ENCODE assay signal across 8 cellular contexts in genomic region chr1:36420836-36421317, GRCh38. TPM values are rescaled to one million over a fixed set of nuclear protein-coding genes. Genes with fewer than 3 reads are reported as not detected.
DNase-seq lines count a peak whose midpoint lies in the region; ATAC-seq and TF ChIP-seq lines count a peak whose summit lies in the region.

No MANE protein-coding gene starts in this region.

- no peaks in the 10 kb centered on the region for H3K36me3 Mint-ChIP-seq in T-helper 17 cell (ENCODE audit: low read depth)

- H3K27ac Mint-ChIP-seq in T-helper 17 cell = peak overlapping the region; percentile 92

- H3K36me3 ChIP-seq in BE2C (no peaks in the 10 kb centered on the region), adipocyte (ENCODE audit: control insufficient read depth, insufficient read depth, low read length, severe bottlenecking) (peaks cover 27% of the 10 kb centered on the region)

- peaks cover 18% of the 10 kb centered on the region for H3K4me1 Mint-ChIP-seq in T-helper 17 cell

- DNase-seq in BE2C = peak; percentile 75
- peak; percentile 49 for DNase-seq in NCI-H187 treated with DMSO at 0.1 percent for 48 hours (lab: John Stamatoyannopoulos, UW)
- peak; percentile 75 to 90 (median 78) for DNase-seq in T-helper 17 cell
- DNase-seq in adipocyte (ENCODE audit: low read depth) = peak; percentile 95
- peak; percentile 87 for DNase-seq in left cardiac atrium
- DNase-seq in retina = peak; percentile 86

- H3K9me3 ChIP-seq in BE2C = no peaks in the 10 kb centered on the region
- no peaks in the 10 kb centered on the region for H3K9me3 ChIP-seq in T-helper 17 cell (ENCODE audit: control insufficient read depth, low read length, poor library complexity, severe bottlenecking)
- no peaks in the 10 kb centered on the region for H3K9me3 ChIP-seq in adipocyte (ENCODE audit: control insufficient read depth, low read length)

- peak overlapping the region; percentile 69 for H3K9ac ChIP-seq in adipocyte (ENCODE audit: low read length)

- H3K4me1 ChIP-seq in BE2C (no peaks in the 10 kb centered on the region), adipocyte (ENCODE audit: control insufficient read depth, insufficient read depth, low read length) (peaks cover 32% of the 10 kb centered on the region)

- H3K27me3 Mint-ChIP-seq in T-helper 17 cell = no peaks in the 10 kb centered on the region

- TF ChIP-seq CTCF in BE2C (IDR thresholded peaks at IDR 0.05; ENCODE audit: low read depth, low read length) = peak; percentile 82

- H3K27me3 ChIP-seq in BE2C (no peaks in the 10 kb centered on the region), adipocyte (replicated peaks; ENCODE audit: control insufficient read depth, insufficient read depth, low read length) (no peaks in the 10 kb centered on the region)

- H3K4me3 ChIP-seq in BE2C (ENCODE audit: low read depth, low read length) (no peak overlapping the region), adipocyte (ENCODE audit: low read length) (peak overlapping the region; percentile 61)

- ATAC-seq in GM21786 (IDR thresholded peaks at IDR 0.05; ENCODE audit: unreplicated experiment) (peak; percentile 76), T-helper 17 cell (peak; percentile 100), left cardiac atrium (peak; percentile 92 to 93), HG03457 (IDR thresholded peaks at IDR 0.05; ENCODE audit: unreplicated experiment) (no peak)

- intact Hi-C loops in left cardiac atrium (cut with DNase I) = loop anchor here (2.0 to 10.0 kb wide), 5 partner anchors 80 to 326 kb away; partner anchors contain the start of gene TRAPPC3 (in 1 of the 2)

- H3K4me3 Mint-ChIP-seq in T-helper 17 cell = peak overlapping the region; percentile 81

RNA-seq across cellular contexts. Expression of gene LSM10, which starts 23.2 kb away (rescaled TPM):
- polyA plus RNA-seq in BE2C (2012; ENCODE audit: insufficient read depth, insufficient read length, low read depth) = 119 TPM
- 10 to 100 TPM; 26.4 to 31.1 TPM for total RNA-seq in T-helper 17 cell
- total RNA-seq in left cardiac atrium = 10 to 100 TPM; 59.2 to 63.9 TPM

RNA-seq across cellular contexts. Expression of gene OSCP1, which starts 29.4 kb away (rescaled TPM):
- polyA plus RNA-seq in BE2C (2012; ENCODE audit: insufficient read depth, insufficient read length, low read depth) = 1.4 TPM
- total RNA-seq in T-helper 17 cell (under 1 TPM in 1 of 2 donors, not detected in 1; 0.99 TPM), left cardiac atrium (1 to 10 TPM; 5.9 to 6.4 TPM)

RNA-seq across cellular contexts. Expression of gene STK40, which starts 35.2 kb away (rescaled TPM):
- 49.4 TPM for polyA plus RNA-seq in BE2C (2012; ENCODE audit: insufficient read depth, insufficient read length, low read depth)
- total RNA-seq in T-helper 17 cell (10 to 100 TPM; 32.9 to 49.8 TPM), left cardiac atrium (10 to 100 TPM; 69.2 to 77.8 TPM)

RNA-seq across cellular contexts. Expression of gene MRPS15, which starts 43.3 kb away (rescaled TPM):
- 50.9 TPM for polyA plus RNA-seq in BE2C (2012; ENCODE audit: insufficient read depth, insufficient read length, low read depth)
- total RNA-seq in T-helper 17 cell (10 to 100 TPM; 31.4 to 37.5 TPM), left cardiac atrium (10 to 100 TPM; 88.0 to 88.4 TPM)
